ENCODE assay signal across 29 cellular contexts in the genomic region with DNA sequence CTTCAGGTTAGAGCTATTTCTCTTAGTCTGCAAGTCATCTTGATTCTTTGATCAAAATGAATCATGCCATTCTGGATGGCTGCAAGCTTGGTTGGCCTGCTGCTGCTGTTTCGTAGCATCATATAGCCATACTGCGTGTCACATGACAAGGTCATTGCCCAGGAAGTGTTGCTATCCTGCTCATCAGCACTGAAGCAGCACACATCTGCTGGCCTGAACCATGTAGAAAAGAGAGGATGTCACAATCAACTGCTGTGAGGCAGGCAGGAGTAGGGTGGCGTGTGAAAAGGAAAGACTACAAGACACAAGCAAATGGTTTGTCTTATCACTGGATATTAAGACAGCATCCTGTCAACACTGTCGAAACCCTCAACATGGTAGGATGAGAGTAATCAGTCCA.
DNase-seq lines count a peak whose midpoint lies in the region; ATAC-seq, FAIRE-seq and TF ChIP-seq lines count a peak whose summit lies in the region.
"Had no signal": no experiment of that assay in that cellular context is flagged by ENCODE, and none has a peak within 500 bp of the region (broad histone marks: within the 10 kb centered on the region; RNA-seq: fewer than 3 reads in every experiment).

No MANE protein-coding gene starts in this region.

- no peak for TF ChIP-seq RAD21 in H1 (IDR thresholded peaks at IDR 0.05 in 1 of 2, conservative IDR thresholded peaks at IDR 0.05 in 1 of 2; ENCODE audit: low read depth in 2 of 2, low read length in 2 of 2)

- peaks cover 7% of the 10 kb centered on the region for H3K9me3 Mint-ChIP-seq in activated CD4-positive, alpha-beta T cell treated with anti-CD3 and anti-CD28 coated beads, Interleukin-2, amount 10 ng/mL, durations not matched to agents 24 days and 14 days
- H3K9me3 Mint-ChIP-seq: H9 had no signal

- H3K4me3 ChIP-seq in OCI-LY7 (ENCODE audit: low read depth, low read length, poor library complexity, severe bottlenecking) (no peak overlapping the region), H1 (ENCODE audit: extremely low read depth in 1 of 4, insufficient read depth in 2 of 4, low read depth in 3 of 4, low read length in 4 of 4) (no peak overlapping the region), thyroid gland (replicated peaks in 1 of 3) (no peak overlapping the region)
- H3K4me3 ChIP-seq: MG63 had no signal

- no peak overlapping the region for H3K4me3 Mint-ChIP-seq in activated CD4-positive, alpha-beta T cell treated with anti-CD3 and anti-CD28 coated beads, Interleukin-2, amount 10 ng/mL, durations not matched to agents 24 days and 14 days
- H3K4me3 Mint-ChIP-seq: CD14-positive monocyte; CD8-positive, alpha-beta memory T cell; H9; HFFc6 had no signal

- H3K23ac ChIP-seq in H1 (ENCODE audit: insufficient read length): no peak overlapping the region

- BruUV-seq in OCI-LY7 (replicated peaks; lab: Mats Ljungman, UMichigan): no TSS peak

- H3K79me1 ChIP-seq in H1 (ENCODE audit: low read depth, low read length): no peaks in the 10 kb centered on the region

- H3K4me2 ChIP-seq in OCI-LY7 (ENCODE audit: low read length) (no peak overlapping the region), H1 (ENCODE audit: insufficient read depth in 1 of 2, low read depth in 2 of 2, low read length in 2 of 2) (no peak overlapping the region)

- peaks cover 7% of the 10 kb centered on the region for H3K4me1 Mint-ChIP-seq in activated CD4-positive, alpha-beta T cell treated with anti-CD3 and anti-CD28 coated beads, Interleukin-2, amount 10 ng/mL, durations not matched to agents 24 days and 14 days
- H3K4me1 Mint-ChIP-seq: CD14-positive monocyte had no signal

- H4K20me1 ChIP-seq in OCI-LY7 (ENCODE audit: insufficient read depth, low read length) (no peaks in the 10 kb centered on the region), H1 (replicated peaks in 1 of 2; ENCODE audit: control insufficient read depth in 1 of 2, insufficient read depth in 2 of 2, low read length in 2 of 2) (no peaks in the 10 kb centered on the region)

- H2BK5ac ChIP-seq in H1 (ENCODE audit: low read depth, low read length): no peak overlapping the region

- DNase-seq in activated CD4-positive, alpha-beta T cell treated with anti-CD3 and anti-CD28 coated beads, Interleukin-2, amount 10 ng/mL, durations not matched to agents 24 days and 14 days: peak; percentile 51
- no peak for DNase-seq in activated CD4-positive, alpha-beta T cell treated with anti-CD3 and anti-CD28 coated beads for 48 hours
- DNase-seq in OCI-LY7 (ENCODE audit: low spot score) (peak; percentile 2), H1 (ENCODE audit: low read depth in 1 of 2, low spot score in 2 of 2) (no peak), retina (peak; percentile 19), thyroid gland (no peak)
- DNase-seq: 8988T; ACHN; BE2C; CD8-positive, alpha-beta memory T cell; DMS 273 treated with DMSO at 0.1 percent for 48 hours; DMS79; GF-D8; H9; HFFc6; MG63; NCI-H1105 treated with DMSO at 0.1 percent for 48 hours; NCI-H146; NCI-H1930; NCI-H2107; NCI-H446; NCI-H524 treated with DMSO at 0.1 percent for 48 hours; NCI-H774; RPMI8226; SHP77 had no signal

- TF ChIP-seq CTCF in OCI-LY7 (conservative IDR thresholded peaks at IDR 0.05; ENCODE audit: low read length) (no peak), H1 (IDR thresholded peaks at IDR 0.05; ENCODE audit: control extremely low read depth in 1 of 3, insufficient read depth in 1 of 3, low read depth in 1 of 3, low read length in 3 of 3) (no peak), thyroid gland (IDR thresholded peaks at IDR 0.05) (no peak)

- no peak overlapping the region for H3K56ac ChIP-seq in H1 (replicated peaks; ENCODE audit: insufficient read length, low read depth, low read length)

- 83% methylated on average over 4 of the region's 4 CpGs; no CpG with 5 or more reads in 1 of the 2 experiments for WGBS in H1 (ENCODE audit: extremely low coverage in 1 of 2, insufficient coverage in 1 of 2, insufficient read length in 1 of 2, insufficient replicate concordance in 2 of 2, low coverage in 1 of 2, low lambda C conversion rate in 2 of 2, missing lambda C conversion rate in 1 of 2), 2 experiments
- 90 to 94% methylated on average over 4 of the region's 4 CpGs for WGBS in thyroid gland, 2 donors

- H3K18ac ChIP-seq in H1 (ENCODE audit: extremely low read depth, low read length): no peak overlapping the region

- no peak for ATAC-seq in HG02938 (IDR thresholded peaks at IDR 0.05; ENCODE audit: unreplicated experiment)
- no peak for ATAC-seq in HG03460 (IDR thresholded peaks at IDR 0.05; ENCODE audit: unreplicated experiment)

- H4K8ac ChIP-seq in H1 (ENCODE audit: extremely low read depth, insufficient read depth, low read length): no peak overlapping the region; the same call in 1 of the 2 replicates

- H3K23me2 ChIP-seq in H1 (ENCODE audit: low read depth, low read length): no peaks in the 10 kb centered on the region

- H3K4ac ChIP-seq in H1 (replicated peaks; ENCODE audit: insufficient read length, low read depth, low read length): no peak overlapping the region

- no peak for TF ChIP-seq POLR2A in H1 (IDR thresholded peaks at IDR 0.05; ENCODE audit: control extremely low read depth in 1 of 2, low read depth in 2 of 2, low read length in 2 of 2)
- TF ChIP-seq POLR2A in thyroid gland (IDR thresholded peaks at IDR 0.05): no peak

- no peak overlapping the region for H3K27ac Mint-ChIP-seq in activated CD4-positive, alpha-beta T cell treated with anti-CD3 and anti-CD28 coated beads, Interleukin-2, amount 10 ng/mL, durations not matched to agents 24 days and 14 days
- H3K27ac Mint-ChIP-seq: CD8-positive, alpha-beta memory T cell; H9; HFFc6 had no signal

- no peaks in the 10 kb centered on the region for H3K36me3 Mint-ChIP-seq in activated CD4-positive, alpha-beta T cell treated with anti-CD3 and anti-CD28 coated beads, Interleukin-2, amount 10 ng/mL, durations not matched to agents 24 days and 14 days (ENCODE audit: low read depth)
- H3K36me3 Mint-ChIP-seq: CD14-positive monocyte; CD8-positive, alpha-beta memory T cell had no signal

- intact Hi-C loops in activated CD4-positive, alpha-beta T cell treated with anti-CD3 and anti-CD28 coated beads, Interleukin-2, amount 10 ng/mL, durations not matched to agents 24 days and 14 days (cut with micrococcal nuclease): no loop called here
- intact Hi-C loops in OCI-LY7 (cut with micrococcal nuclease; ENCODE audit: unreplicated experiment): no loop called here
- intact Hi-C loops in thyroid gland (cut with DNase I): no loop called here

- no peak overlapping the region for H2BK20ac ChIP-seq in H1 (ENCODE audit: low read length)

- H3K27me3 Mint-ChIP-seq in activated CD4-positive, alpha-beta T cell treated with anti-CD3 and anti-CD28 coated beads, Interleukin-2, amount 10 ng/mL, durations not matched to agents 24 days and 14 days: no peaks in the 10 kb centered on the region
- H3K27me3 Mint-ChIP-seq: CD8-positive, alpha-beta memory T cell had no signal

- H3K36me3 ChIP-seq in OCI-LY7 (ENCODE audit: insufficient read depth, low read length) (no peaks in the 10 kb centered on the region), H1 (ENCODE audit: control insufficient read depth in 2 of 4, insufficient read depth in 4 of 4, low read length in 3 of 4) (no peaks in the 10 kb centered on the region), thyroid gland (no peaks in the 10 kb centered on the region)
- H3K36me3 ChIP-seq: BE2C, MG63 had no signal

- 0 out of 2 replicates have a peak overlapping the region, but pooled peaks have one; percentile 14 for H2AFZ ChIP-seq in OCI-LY7 (ENCODE audit: low read length)
- no peak overlapping the region for H2AFZ ChIP-seq in H1 (ENCODE audit: low read length)

- H3K27me3 ChIP-seq in H1 (replicated peaks in 1 of 4; ENCODE audit: control insufficient read depth in 3 of 4, extremely low read depth in 1 of 4, insufficient read depth in 3 of 4, low read length in 3 of 4) (no peaks in the 10 kb centered on the region; a peak in 2 of 7 replicates), thyroid gland (no peaks in the 10 kb centered on the region)
- H3K27me3 ChIP-seq: BE2C, MG63 had no signal

- H3K14ac ChIP-seq in H1 (ENCODE audit: insufficient read length): no peak overlapping the region

- H2AK5ac ChIP-seq in H1 (ENCODE audit: low read depth, low read length): no peak overlapping the region

- peak overlapping the region; percentile 44 for H2BK120ac ChIP-seq in H1 (replicated peaks; ENCODE audit: low read depth, low read length)

- no peak overlapping the region for H3K27ac ChIP-seq in OCI-LY7 (ENCODE audit: low read depth, low read length, poor library complexity, severe bottlenecking)
- no peak overlapping the region for H3K27ac ChIP-seq in H1 (ENCODE audit: low read depth, low read length)
- H3K27ac ChIP-seq in thyroid gland: no peak overlapping the region

- H3K9me2 ChIP-seq in OCI-LY7 (ENCODE audit: insufficient read depth, low read length): no peaks in the 10 kb centered on the region

- H3K9me3 ChIP-seq in OCI-LY7 (ENCODE audit: low read length): no peaks in the 10 kb centered on the region
- H3K9me3 ChIP-seq in H1 (ENCODE audit: insufficient read depth in 2 of 2, low read depth in 1 of 2, low read length in 1 of 2): no peaks in the 10 kb centered on the region
- H3K9me3 ChIP-seq in thyroid gland: no peaks in the 10 kb centered on the region
- H3K9me3 ChIP-seq: BE2C, MG63 had no signal

- H3K4me1 ChIP-seq in OCI-LY7 (ENCODE audit: insufficient read depth, low read length, poor library complexity, severe bottlenecking) (no peaks in the 10 kb centered on the region), H1 (replicated peaks in 1 of 4; ENCODE audit: control insufficient read depth in 3 of 4, insufficient read depth in 4 of 4, low read length in 3 of 4) (peaks cover 0 to 2% (median 0%) of the 10 kb centered on the region in 4 experiments; a peak in 1 of 7 replicates), thyroid gland (no peaks in the 10 kb centered on the region)
- H3K4me1 ChIP-seq: BE2C had no signal

- no peak for FAIRE-seq in H1 (lab: Jason Lieb, UNC)
- FAIRE-seq: GM12891 had no signal

- CTCF ChIA-PET in OCI-LY7 (lab: Charles Lee; ENCODE audit: unreplicated experiment): no interaction called here
- CTCF ChIA-PET in H1 (lab: Charles Lee; ENCODE audit: partially characterized antibody): no interaction called here

- TF ChIP-seq EP300 in H1 (IDR thresholded peaks at IDR 0.05; ENCODE audit: borderline replicate concordance in 1 of 2, low read depth in 2 of 2, low read length in 2 of 2): no peak

- no peak overlapping the region for H3K9ac ChIP-seq in H1 (replicated peaks in 1 of 4; ENCODE audit: extremely low read depth in 1 of 4, low read depth in 3 of 4, low read length in 3 of 4)

- POLR2A ChIA-PET in OCI-LY7 (lab: Charles Lee) (no interaction called here), H1 (lab: Charles Lee; ENCODE audit: partially characterized antibody) (no interaction called here)

- H3K79me2 ChIP-seq in OCI-LY7 (ENCODE audit: insufficient read depth, low read depth, low read length): no peaks in the 10 kb centered on the region
- H3K79me2 ChIP-seq in H1 (ENCODE audit: control insufficient read depth in 1 of 2, insufficient read depth in 2 of 2, low read length in 2 of 2): no peaks in the 10 kb centered on the region

- H2BK15ac ChIP-seq in H1 (ENCODE audit: low read length): peak overlapping the region; percentile 20; the same call in 1 of the 2 replicates

- peak overlapping the region; percentile 7 for H4K91ac ChIP-seq in H1 (replicated peaks; ENCODE audit: insufficient read length, low read length)

- H4K5ac ChIP-seq in H1 (ENCODE audit: insufficient read length, low read depth, low read length): no peak overlapping the region

- 0 out of 2 replicates have a peak overlapping the region, but pooled peaks have one; percentile 53 for H2BK12ac ChIP-seq in H1 (ENCODE audit: low read depth, low read length)

Comparison
In these comparisons a context has a peak if more than half of its experiments do, and no peak if none do; other contexts are left out.
1. DNase-seq: peak in activated CD4-positive, alpha-beta T cell treated with anti-CD3 and anti-CD28 coated beads, Interleukin-2, amount 10 ng/mL, durations not matched to agents 24 days and 14 days (single experiment), OCI-LY7 (single experiment) and retina (single experiment); none in activated CD4-positive, alpha-beta T cell treated with anti-CD3 and anti-CD28 coated beads for 48 hours (single experiment), H1 (0 of 2) and thyroid gland (0 of 2).